ENCODE assay signal across 10 cellular contexts in genomic region chr5:171956870-171957501, GRCh38. TPM values are rescaled to one million over a fixed set of nuclear protein-coding genes. Genes with fewer than 3 reads are reported as not detected.
DNase-seq lines count a peak whose midpoint lies in the region; ATAC-seq, FAIRE-seq and TF ChIP-seq lines count a peak whose summit lies in the region.
"Had no signal": no experiment of that assay in that cellular context is flagged by ENCODE, and none has a peak within 500 bp of the region (broad histone marks: within the 10 kb centered on the region; RNA-seq: fewer than 3 reads in every experiment).

No MANE protein-coding gene starts in this region.

- intact Hi-C loops in GM12878 (cut with micrococcal nuclease; ENCODE audit: unreplicated experiment) (loop anchor here (5.0 kb wide), 1 partner anchor 40 kb away; no protein-coding TSS in a partner anchor), pancreas (cut with DNase I) (loop anchor here in 1 of 3 donors (10.0 kb wide), 1 partner anchor 48 kb away; the partner anchor contains the start of gene FBXW11)

- WGBS in GM12878 (ENCODE audit: insufficient coverage, insufficient replicate concordance, low lambda C conversion rate, missing lambda C conversion rate) = 87% methylated on average over 5 of the region's 5 CpGs
- 9 to 18% methylated on average over 5 of the region's 5 CpGs for WGBS in pancreas, 2 donors

- SMC1A ChIA-PET in GM12878 (lab: Charles Lee; ENCODE audit: uncharacterized antibody, unreplicated experiment) = interaction anchor here (0.6 to 2.5 kb wide), 2 partner anchors 45 to 530 kb away, joined by 3 to 17 read pairs; no protein-coding TSS in a partner anchor

- in situ Hi-C loops in GM12878 (cut with MboI) = no loop called here

- no peak overlapping the region for H3K4me3 ChIP-seq in CD8-positive, alpha-beta memory T cell (ENCODE audit: low read length)
- 0 out of 2 replicates have a peak overlapping the region, but pooled peaks have one; percentile 25 for H3K4me3 ChIP-seq in GM12878
- peak overlapping the region in 1 of 4 donors; percentile 6 for H3K4me3 ChIP-seq in pancreas

- H3K27ac Mint-ChIP-seq in CD8-positive, alpha-beta memory T cell = peak overlapping the region; percentile 65 to 96 (median 86)

- peaks cover 69 to 86% (median 77%) of the 10 kb centered on the region in 3 donors for H3K4me1 Mint-ChIP-seq in CD8-positive, alpha-beta memory T cell

- ATAC-seq in GM12878 = no peak
- ATAC-seq in pancreas = peak in 1 of 4 donors; percentile 1
- ATAC-seq in HG03565 (IDR thresholded peaks at IDR 0.05; ENCODE audit: unreplicated experiment) = no peak

- no peak for DNase-seq in CD8-positive, alpha-beta memory T cell
- DNase-seq in KG1 (lab: John Stamatoyannopoulos, UW) = peak; percentile 74
- DNase-seq in GM12878 (ENCODE audit: low read depth, low spot score) = no peak
- no peak for DNase-seq in pancreas
- no peak for DNase-seq in NCI-H774 (lab: John Stamatoyannopoulos, UW)
- DNase-seq in mucosa of gallbladder (ENCODE audit: low spot score) = no peak
- no peak for DNase-seq in activated CD8-positive, alpha-beta memory T cell treated with anti-CD3 and anti-CD28 coated beads for 24 hours
- DNase-seq: NCI-H1417 treated with DMSO at 0.1 percent for 48 hours, NCI-H69 had no signal

- H3K9me3 ChIP-seq in CD8-positive, alpha-beta memory T cell (ENCODE audit: low read length) = no peaks in the 10 kb centered on the region
- H3K9me3 ChIP-seq in GM12878 (replicated peaks; ENCODE audit: control insufficient read depth, insufficient read depth, low read length) = peaks cover 1% of the 10 kb centered on the region; the same call in 2 of the 3 replicates
- H3K9me3 ChIP-seq in pancreas = no peaks in the 10 kb centered on the region

- no peaks in the 10 kb centered on the region for H3K27me3 ChIP-seq in CD8-positive, alpha-beta memory T cell (ENCODE audit: insufficient read depth, low read length, poor library complexity, severe bottlenecking)
- H3K27me3 ChIP-seq in GM12878 (replicated peaks in 1 of 2; ENCODE audit: control insufficient read depth in 2 of 2, insufficient read depth in 2 of 2, low read length in 1 of 2) = no peaks in the 10 kb centered on the region
- no peaks in the 10 kb centered on the region for H3K27me3 ChIP-seq in pancreas

- RAD21 ChIA-PET in GM12878 (lab: Charles Lee; ENCODE audit: unreplicated experiment) = interaction anchor here (2.0 to 6.7 kb wide), 2 partner anchors 45 to 49 kb away, joined by 6 to 49 read pairs; partner anchors contain the start of gene FBXW11

- H3K4me3 Mint-ChIP-seq in CD8-positive, alpha-beta memory T cell = peak overlapping the region in 6 of 7 donors; percentile 52 to 74 (median 67)

- peaks cover 0 to 4% (median 0%) of the 10 kb centered on the region in 3 donors for H3K36me3 Mint-ChIP-seq in CD8-positive, alpha-beta memory T cell

- H3K4me2 ChIP-seq in GM12878 (ENCODE audit: control insufficient read depth, insufficient read depth) = no peak overlapping the region

- H4K20me1 ChIP-seq in GM12878 (ENCODE audit: control insufficient read depth, insufficient read depth) = no peaks in the 10 kb centered on the region

- H3K27me3 Mint-ChIP-seq in CD8-positive, alpha-beta memory T cell = no peaks in the 10 kb centered on the region

- H3K79me2 ChIP-seq in GM12878 (ENCODE audit: control insufficient read depth, insufficient read depth, low read length) = peaks cover 85% of the 10 kb centered on the region

- H3K36me3 ChIP-seq in CD8-positive, alpha-beta memory T cell (ENCODE audit: insufficient read depth, low read length) = no peaks in the 10 kb centered on the region
- no peaks in the 10 kb centered on the region; a peak in 1 of 4 replicates for H3K36me3 ChIP-seq in GM12878 (ENCODE audit: control insufficient read depth in 2 of 2, insufficient read depth in 2 of 2, low read length in 1 of 2)
- H3K36me3 ChIP-seq in pancreas = no peaks in the 10 kb centered on the region

- TF ChIP-seq CTCF in GM12878 (IDR thresholded peaks at IDR 0.05 in 2 of 3, conservative IDR thresholded peaks at IDR 0.05 in 1 of 3; ENCODE audit: control insufficient read depth in 2 of 3, extremely low read depth in 1 of 3, insufficient read depth in 1 of 3, low read depth in 3 of 3, low read length in 3 of 3) (no peak), pancreas (IDR thresholded peaks at IDR 0.05) (no peak)

- peaks cover 38% of the 10 kb centered on the region for H3K4me1 ChIP-seq in CD8-positive, alpha-beta memory T cell (ENCODE audit: insufficient read depth, low read length)
- H3K4me1 ChIP-seq in GM12878 (ENCODE audit: control insufficient read depth, insufficient read depth, low read length) = peaks cover 37% of the 10 kb centered on the region
- peaks cover 57 to 76% (median 69%) of the 10 kb centered on the region in 3 donors for H3K4me1 ChIP-seq in pancreas

- TF ChIP-seq POLR2A in GM12878 (IDR thresholded peaks at IDR 0.05; ENCODE audit: low read depth, low read length) = no peak

- CTCF ChIA-PET in CD8-positive, alpha-beta memory T cell (lab: Charles Lee) = no interaction called here
- CTCF ChIA-PET in GM12878 (lab: Yijun Ruan, JAX) = interaction anchor here (1.0 to 1.7 kb wide), 4 partner anchors 20 to 46 kb away, joined by 3 to 4 read pairs (median 3); no protein-coding TSS in a partner anchor

- POLR2A ChIA-PET in CD8-positive, alpha-beta memory T cell (lab: Charles Lee) = no interaction called here
- POLR2A ChIA-PET in GM12878 (lab: Charles Lee) = interaction anchor here (1.3 kb wide), 1 partner anchor 37 kb away, joined by 3 read pairs; no protein-coding TSS in a partner anchor

- FAIRE-seq in GM12878 (lab: Jason Lieb, UNC) (no peak), pancreas (lab: Jason Lieb, UNC) (no peak)

- TF ChIP-seq EP300 in GM12878 (IDR thresholded peaks at IDR 0.05; ENCODE audit: borderline replicate concordance in 1 of 2, control insufficient read depth in 1 of 2, low read depth in 2 of 2, low read length in 2 of 2) = no peak

- BruUV-seq in GM12878 (replicated peaks; lab: Mats Ljungman, UMichigan) = no TSS peak

- no peak overlapping the region for H3K9ac ChIP-seq in GM12878 (ENCODE audit: control insufficient read depth, insufficient read depth, low read length)

- no peak overlapping the region for H2AFZ ChIP-seq in GM12878 (ENCODE audit: control insufficient read depth, low read depth, low read length)

- no peak overlapping the region for H3K27ac ChIP-seq in CD8-positive, alpha-beta memory T cell (ENCODE audit: low read depth, low read length)
- H3K27ac ChIP-seq in GM12878 (ENCODE audit: control insufficient read depth, insufficient read depth) = peak overlapping the region; percentile 48
- peak overlapping the region; percentile 4 to 86 (median 54) for H3K27ac ChIP-seq in pancreas

- H3K9me3 Mint-ChIP-seq in CD8-positive, alpha-beta memory T cell = no peaks in the 10 kb centered on the region

- no peak for TF ChIP-seq RAD21 in GM12878 (IDR thresholded peaks at IDR 0.05; ENCODE audit: insufficient read depth, low read depth, low read length)

TF ChIP-seq in GM12878, 131 proteins besides CTCF, POLR2A, EP300 and RAD21:
- no peak for TF ChIP-seq TCF3 (IDR thresholded peaks at IDR 0.05; ENCODE audit: borderline replicate concordance, insufficient read depth, low read depth, low read length)
- no peak for TF ChIP-seq PAX5 (IDR thresholded peaks at IDR 0.05; ENCODE audit: borderline replicate concordance, low read depth, low read length)
- TF ChIP-seq TCF7 (IDR thresholded peaks at IDR 0.05; ENCODE audit: borderline replicate concordance) = no peak
- no peak for TF ChIP-seq ZNF207 (IDR thresholded peaks at IDR 0.05; ENCODE audit: borderline replicate concordance)
- no peak for TF ChIP-seq CHD2 (IDR thresholded peaks at IDR 0.05; ENCODE audit: borderline replicate concordance, low read depth, low read length)
- TF ChIP-seq KDM1A (IDR thresholded peaks at IDR 0.05; ENCODE audit: borderline replicate concordance) = no peak
- TF ChIP-seq POLR2AphosphoS5 (IDR thresholded peaks at IDR 0.05; ENCODE audit: low read length) = no peak
- TF ChIP-seq GABPA (IDR thresholded peaks at IDR 0.05; ENCODE audit: low read depth) = no peak
- TF ChIP-seq RFX5 (IDR thresholded peaks at IDR 0.05; ENCODE audit: low read depth, low read length) = no peak
- TF ChIP-seq, protein P1, sequence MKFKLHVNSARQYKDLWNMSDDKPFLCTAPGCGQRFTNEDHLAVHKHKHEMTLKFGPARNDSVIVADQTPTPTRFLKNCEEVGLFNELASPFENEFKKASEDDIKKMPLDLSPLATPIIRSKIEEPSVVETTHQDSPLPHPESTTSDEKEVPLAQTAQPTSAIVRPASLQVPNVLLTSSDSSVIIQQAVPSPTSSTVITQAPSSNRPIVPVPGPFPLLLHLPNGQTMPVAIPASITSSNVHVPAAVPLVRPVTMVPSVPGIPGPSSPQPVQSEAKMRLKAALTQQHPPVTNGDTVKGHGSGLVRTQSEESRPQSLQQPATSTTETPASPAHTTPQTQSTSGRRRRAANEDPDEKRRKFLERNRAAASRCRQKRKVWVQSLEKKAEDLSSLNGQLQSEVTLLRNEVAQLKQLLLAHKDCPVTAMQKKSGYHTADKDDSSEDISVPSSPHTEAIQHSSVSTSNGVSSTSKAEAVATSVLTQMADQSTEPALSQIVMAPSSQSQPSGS (IDR thresholded peaks at IDR 0.05; ENCODE audit: low read length) = no peak
TF ChIP-seq in GM12878: peak in this region for 0.

RNA-seq across cellular contexts. Expression of gene FBXW11, which starts 49.5 kb away (rescaled TPM):
- 10 to 100 TPM; 44.7 to 46.9 TPM for total RNA-seq in CD8-positive, alpha-beta memory T cell
- 25.8 TPM for polyA plus RNA-seq in CD8-positive, alpha-beta memory T cell
- total RNA-seq in GM12878 (2013; cell fraction: nucleolus; rRNA removed) = 68.9 and 73.9 TPM in 2 replicates
- total RNA-seq in GM12878 (2014; rRNA removed) (44.5 and 55.5 TPM in 2 replicates), GM12878 (2014; rRNA removed; fragmentation: Illumina TruSeq; extraction: Trizol) (50.9 TPM in 2 replicates), GM12878 (2021) (48.4 and 50.7 TPM in 2 replicates), pancreas (10 to 100 TPM; 23.7 to 43.8 (median 27.4) TPM), mucosa of gallbladder (54.1 TPM)
- 15.2 TPM for polyA plus RNA-seq in GM12878 (2011; ENCODE audit: low read depth)
- polyA plus RNA-seq in GM12878 (2011; rRNA removed) (61.5 and 64.7 TPM in 2 replicates), GM12878 (2014; fragmentation: Illumina TruSeq; extraction: Trizol) (46.9 and 64.0 TPM in 2 replicates), GM12878 (2014; fragmentation: Nextera tagmentation; extraction: Ambion mirVana) (1 to 10 TPM; 4.3 to 7.7 TPM), GM12878 (2014; rRNA removed) (30.7 and 35.4 TPM in 2 replicates), GM12878 (2016; fragmentation: Nextera tagmentation; extraction: Ambion mirVana) (10 to 100 TPM; 27.8 to 28.2 TPM), pancreas (10 to 100 TPM in 1 of 2 donors, 1 to 10 TPM in 1; 6.0 to 13.6 TPM)
- polyA plus RNA-seq in GM12878 (2011; cell fraction: cytosol; rRNA removed) = 40.9 and 41.2 TPM in 2 replicates
- 34.3 and 43.8 TPM in 2 replicates for polyA plus RNA-seq in GM12878 (2011; cell fraction: nucleus; rRNA removed)
- polyA plus RNA-seq in GM12878 (2012) = 23.6 and 28.8 TPM in 2 replicates
- 111 and 144 TPM in 2 replicates for polyA minus RNA-seq in GM12878 (2011; rRNA and poly(A)+ RNA removed)
- 39.8 and 43.9 TPM in 2 replicates for polyA minus RNA-seq in GM12878 (2011; cell fraction: cytosol; rRNA and poly(A)+ RNA removed)
- polyA minus RNA-seq in GM12878 (2011; cell fraction: nucleus; rRNA and poly(A)+ RNA removed) = 24.8 and 39.9 TPM in 2 replicates
